14 cellular contexts compared by ENCODE assay signal in genomic region chr2:26463252-26464207, GRCh38. TPM values are rescaled to one million over a fixed set of nuclear protein-coding genes. Genes with fewer than 3 reads are reported as not detected.
DNase-seq lines count a peak whose midpoint lies in the region; TF ChIP-seq lines count a peak whose summit lies in the region.
"Had no signal": no experiment of that assay in that cellular context is flagged by ENCODE, and none has a peak within 500 bp of the region (broad histone marks: within the 10 kb centered on the region; RNA-seq: fewer than 3 reads in every experiment).

No MANE protein-coding gene starts in this region.

- H3K27me3 ChIP-seq in Caco-2 (replicated peaks; ENCODE audit: control insufficient read depth, insufficient read depth, low read length) (no peaks in the 10 kb centered on the region), HUES48 (ENCODE audit: control insufficient read depth, insufficient read depth, low read length) (no peaks in the 10 kb centered on the region), endodermal cell (ENCODE audit: control insufficient read depth, insufficient read depth, low read length, poor library complexity, severe bottlenecking) (no peaks in the 10 kb centered on the region)
- H3K27me3 ChIP-seq: BLaER1, dorsolateral prefrontal cortex, heart right ventricle, MG63 had no signal

- no peaks in the 10 kb centered on the region for H3K27me3 Mint-ChIP-seq in Caco-2 (ENCODE audit: insufficient read depth, unreplicated experiment)
- no peaks in the 10 kb centered on the region for H3K27me3 Mint-ChIP-seq in endodermal cell (ENCODE audit: insufficient read depth)
- no peaks in the 10 kb centered on the region for H3K27me3 Mint-ChIP-seq in neural crest cell (ENCODE audit: low read depth)

- TSS peak; percentile 96 for BruUV-seq in Caco-2 (replicated peaks; lab: Mats Ljungman, UMichigan)

- H3K9me3 ChIP-seq in Caco-2 = no peaks in the 10 kb centered on the region
- H3K9me3 ChIP-seq in HUES48 (ENCODE audit: control insufficient read depth, insufficient read depth, low read length) = no peaks in the 10 kb centered on the region
- no peaks in the 10 kb centered on the region for H3K9me3 ChIP-seq in endodermal cell (ENCODE audit: control insufficient read depth, low read length)
- H3K9me3 ChIP-seq: BLaER1, MG63, psoas muscle had no signal

- no peaks in the 10 kb centered on the region for H3K36me3 ChIP-seq in Caco-2 (ENCODE audit: control insufficient read depth, insufficient read depth, low read length)
- H3K36me3 ChIP-seq in HUES48 (ENCODE audit: control insufficient read depth, insufficient read depth, low read length) = no peaks in the 10 kb centered on the region
- H3K36me3 ChIP-seq in endodermal cell (ENCODE audit: control insufficient read depth, insufficient read depth, low read length) = no peaks in the 10 kb centered on the region
- H3K36me3 ChIP-seq: BLaER1, heart right ventricle, MG63, WERI-Rb-1 had no signal

- H3K36me3 Mint-ChIP-seq in Caco-2 (ENCODE audit: insufficient read depth, unreplicated experiment) = peaks cover 20% of the 10 kb centered on the region
- no peaks in the 10 kb centered on the region for H3K36me3 Mint-ChIP-seq in endodermal cell (ENCODE audit: low read depth)
- no peaks in the 10 kb centered on the region for H3K36me3 Mint-ChIP-seq in neural crest cell (ENCODE audit: low read depth)

- H3K9me3 Mint-ChIP-seq in Caco-2 (ENCODE audit: unreplicated experiment) (no peaks in the 10 kb centered on the region), endodermal cell (no peaks in the 10 kb centered on the region), neural crest cell (no peaks in the 10 kb centered on the region)

- H3K4me3 Mint-ChIP-seq in Caco-2 (ENCODE audit: unreplicated experiment) (no peak overlapping the region), endodermal cell (no peak overlapping the region), neural crest cell (no peak overlapping the region)

- H3K4me3 ChIP-seq in Caco-2 (ENCODE audit: low read depth, low read length) (no peak overlapping the region), HUES48 (ENCODE audit: low read depth, low read length) (no peak overlapping the region), endodermal cell (ENCODE audit: low read length) (no peak overlapping the region)
- H3K4me3 ChIP-seq: BLaER1, dorsolateral prefrontal cortex, heart right ventricle, MG63, psoas muscle had no signal

- H3K4me1 ChIP-seq in Caco-2 (peaks cover 32% of the 10 kb centered on the region), HUES48 (ENCODE audit: control insufficient read depth, insufficient read depth, low read length) (peaks cover 10% of the 10 kb centered on the region), endodermal cell (ENCODE audit: control insufficient read depth, insufficient read depth, low read length) (peaks cover 3% of the 10 kb centered on the region)

- DNase-seq in Caco-2 (peak; percentile 70 to 75), endodermal cell (peak; percentile 80), neural crest cell (ENCODE audit: low read depth, low spot score) (no peak), COR-L47 (lab: John Stamatoyannopoulos, UW) (no peak), NOMO-1 treated with DMSO at 0.1 percent for 48 hours (lab: John Stamatoyannopoulos, UW; ENCODE audit: unreplicated experiment) (no peak), erythroblast (lab: John Stamatoyannopoulos, UW) (no peak)
- DNase-seq: heart right ventricle, NCI-H526 treated with DMSO at 0.1 percent for 48 hours had no signal

- CTCF ChIA-PET in Caco-2 (lab: Charles Lee) = no interaction called here

- H3K9ac ChIP-seq in HUES48 (ENCODE audit: low read depth, low read length) (no peak overlapping the region; the same call in 1 of the 2 replicates), endodermal cell (ENCODE audit: extremely low read depth, low read length, poor library complexity, severe bottlenecking) (peak overlapping the region; percentile 27)

- POLR2A ChIA-PET in Caco-2 (lab: Charles Lee) = interaction anchor here (0.6 to 1.2 kb wide), 2 partner anchors 118 to 286 kb away, joined by 3 to 4 read pairs; partner anchors contain the start of gene SELENOI

- TF ChIP-seq CTCF in Caco-2 (IDR thresholded peaks at IDR 0.05; ENCODE audit: insufficient read depth in 1 of 2, low read depth in 1 of 2, low read length in 1 of 2, severe bottlenecking in 1 of 2, unreplicated experiment in 1 of 2) (no peak), endodermal cell (conservative IDR thresholded peaks at IDR 0.05) (no peak), neural crest cell (conservative IDR thresholded peaks at IDR 0.05) (no peak)

- H3K4me1 Mint-ChIP-seq in Caco-2 (ENCODE audit: low read depth, unreplicated experiment) (peaks cover 19% of the 10 kb centered on the region), endodermal cell (peaks cover 10% of the 10 kb centered on the region), neural crest cell (peaks cover 4% of the 10 kb centered on the region)

- intact Hi-C loops in Caco-2 (cut with micrococcal nuclease; ENCODE audit: unreplicated experiment) = no loop called here

- H3K27ac ChIP-seq in HUES48 (ENCODE audit: low read depth, low read length) = peak overlapping the region; percentile 75
- H3K27ac ChIP-seq in endodermal cell (ENCODE audit: low read depth, low read length) = no peak overlapping the region
- H3K27ac ChIP-seq: BLaER1, dorsolateral prefrontal cortex, heart right ventricle, psoas muscle, WERI-Rb-1 had no signal

- TF ChIP-seq POLR2A in erythroblast (IDR thresholded peaks at IDR 0.05; ENCODE audit: low read length) = no peak

- peak overlapping the region; percentile 91 for H3K27ac Mint-ChIP-seq in Caco-2 (ENCODE audit: unreplicated experiment)
- peak overlapping the region; percentile 74 for H3K27ac Mint-ChIP-seq in endodermal cell
- peak overlapping the region; percentile 29 for H3K27ac Mint-ChIP-seq in neural crest cell (ENCODE audit: unreplicated experiment)

- 91 to 94% methylated on average over 20 to 25 of the region's 25 CpGs for WGBS in endodermal cell (ENCODE audit: insufficient coverage in 1 of 2, insufficient read length in 1 of 2), 2 experiments

RNA-seq across cellular contexts. Expression of gene OTOF, which starts 14.4 kb away (rescaled TPM):
- 0.09 TPM in 2 replicates for total RNA-seq in Caco-2 (2022)
- 1 to 10 TPM; 1.1 to 1.2 TPM for total RNA-seq in endodermal cell
- 0.75 TPM for polyA plus RNA-seq in endodermal cell (2013, experiment 1 of 2)
- polyA plus RNA-seq in endodermal cell (2013, experiment 2 of 2) = 0.37 TPM
- 0.07 and 0.19 TPM in 2 replicates for total RNA-seq in neural crest cell

Comparison
In these comparisons a context has a peak if more than half of its experiments do, and no peak if none do; other contexts are left out.
1. DNase-seq: peak in Caco-2 (2 of 2) and endodermal cell (single experiment); none in neural crest cell (single experiment), COR-L47 (single experiment), NOMO-1 treated with DMSO at 0.1 percent for 48 hours (single experiment) and erythroblast (0 of 2).
2. H3K27ac Mint-ChIP-seq: peak in every context shown above with its lines; median percentile 91 in Caco-2; 74 in endodermal cell; 29 in neural crest cell.